In genomic region chr19:39676004-39676403, GRCh38 we compare ENCODE assay signal across 18 cellular contexts. TPM values are rescaled to one million over a fixed set of nuclear protein-coding genes. Genes with fewer than 3 reads are reported as not detected.
A peak's percentile ranks its signal among the peaks of the same experiment; 100 is the strongest.
DNase-seq lines count a peak whose midpoint lies in the region; ATAC-seq and TF ChIP-seq lines count a peak whose summit lies in the region.
"Had no signal": no experiment of that assay in that cellular context is flagged by ENCODE, and none has a peak within 500 bp of the region (broad histone marks: within the 10 kb centered on the region; RNA-seq: fewer than 3 reads in every experiment).

No MANE protein-coding gene starts in this region.

- peaks cover 1% of the 10 kb centered on the region for H3K27me3 Mint-ChIP-seq in activated naive CD4-positive, alpha-beta T cell treated with anti-CD3 and anti-CD28 coated beads for 36 hours (ENCODE audit: low read depth)
- peaks cover 27% of the 10 kb centered on the region for H3K27me3 Mint-ChIP-seq in stimulated activated naive CD8-positive, alpha-beta T cell treated with anti-CD3 and anti-CD28 coated beads, Interleukin-15, amount 100 ng/mL, for 72 hours
- peaks cover 43% of the 10 kb centered on the region for H3K27me3 Mint-ChIP-seq in nephron progenitor cell (ENCODE audit: low read depth, poor library complexity)

- H3K4me1 ChIP-seq in OCI-LY3 (ENCODE audit: low read length), result peaks cover 31% of the 10 kb centered on the region

- H3K9me3 ChIP-seq in OCI-LY3 (ENCODE audit: insufficient read depth, low read length), result no peaks in the 10 kb centered on the region
- H3K9me3 ChIP-seq: esophagus squamous epithelium, heart right ventricle had no signal

- intact Hi-C loops in activated naive CD4-positive, alpha-beta T cell treated with anti-CD3 and anti-CD28 coated beads for 36 hours (cut with micrococcal nuclease), result loop anchor here (1.0 to 10.0 kb wide), 4 partner anchors 89 to 551 kb away; partner anchors contain the start of gene PAK4

- H2AFZ ChIP-seq in OCI-LY3 (ENCODE audit: low read depth, low read length), result no peak overlapping the region

- H3K27ac ChIP-seq in OCI-LY3 (ENCODE audit: low read length), result no peak overlapping the region
- H3K27ac ChIP-seq: esophagus squamous epithelium, heart right ventricle had no signal

- H3K79me2 ChIP-seq in OCI-LY3 (ENCODE audit: low read length), result no peaks in the 10 kb centered on the region

- no peak overlapping the region for H3K9ac ChIP-seq in OCI-LY3 (ENCODE audit: low read length)

- no peaks in the 10 kb centered on the region for H3K9me3 Mint-ChIP-seq in activated naive CD4-positive, alpha-beta T cell treated with anti-CD3 and anti-CD28 coated beads for 36 hours
- no peaks in the 10 kb centered on the region for H3K9me3 Mint-ChIP-seq in stimulated activated naive CD8-positive, alpha-beta T cell treated with anti-CD3 and anti-CD28 coated beads, Interleukin-15, amount 100 ng/mL, for 72 hours
- H3K9me3 Mint-ChIP-seq in nephron progenitor cell, result peaks cover 3% of the 10 kb centered on the region

- H4K20me1 ChIP-seq in OCI-LY3 (ENCODE audit: insufficient read depth, low read length), result 0 out of 2 replicates have a peak, but pooled peaks cover 3% of the 10 kb centered on the region

- peak overlapping the region; percentile 23 for H3K4me2 ChIP-seq in OCI-LY3 (ENCODE audit: low read length)

- no peaks in the 10 kb centered on the region for H3K36me3 ChIP-seq in OCI-LY3 (replicated peaks; ENCODE audit: low read depth, low read length)
- H3K36me3 ChIP-seq: esophagus squamous epithelium, heart right ventricle had no signal

- ATAC-seq in stimulated activated naive CD8-positive, alpha-beta T cell treated with anti-CD3 and anti-CD28 coated beads, Interleukin-15, amount 100 ng/mL, for 72 hours, result peak; percentile 84
- ATAC-seq in GM18867 (IDR thresholded peaks at IDR 0.05; ENCODE audit: unreplicated experiment) (no peak), HG02588 (IDR thresholded peaks at IDR 0.05; ENCODE audit: unreplicated experiment) (no peak)
- ATAC-seq: heart right ventricle, HepG2 had no signal

- H3K4me1 Mint-ChIP-seq in activated naive CD4-positive, alpha-beta T cell treated with anti-CD3 and anti-CD28 coated beads for 36 hours (ENCODE audit: low read depth), result peaks cover 70% of the 10 kb centered on the region
- peaks cover 49% of the 10 kb centered on the region for H3K4me1 Mint-ChIP-seq in stimulated activated naive CD8-positive, alpha-beta T cell treated with anti-CD3 and anti-CD28 coated beads, Interleukin-15, amount 100 ng/mL, for 72 hours
- peaks cover 5% of the 10 kb centered on the region for H3K4me1 Mint-ChIP-seq in nephron progenitor cell

- H3K4me3 ChIP-seq in OCI-LY3 (ENCODE audit: low read length), result no peak overlapping the region
- H3K4me3 ChIP-seq: esophagus squamous epithelium, heart right ventricle had no signal

- DNase-seq in stimulated activated naive CD4-positive, alpha-beta T cell treated with Interleukin-2 at 50 U/mL for 16 hours (lab: John Stamatoyannopoulos, UW), result peak; percentile 5
- no peak for DNase-seq in stimulated activated naive CD4-positive, alpha-beta T cell (lab: John Stamatoyannopoulos, UW)
- DNase-seq in activated naive CD4-positive, alpha-beta T cell treated with anti-CD3 and anti-CD28 coated beads for 36 hours, result peak; percentile 49
- DNase-seq in stimulated activated naive CD8-positive, alpha-beta T cell treated with anti-CD3 and anti-CD28 coated beads, Interleukin-15, amount 100 ng/mL, for 72 hours, result peak in 1 of 2 donors; percentile 34
- DNase-seq in nephron progenitor cell, result no peak
- DNase-seq: cortex of kidney, esophagus squamous epithelium, heart right ventricle, islet precursor cell, mesendoderm, NCI-H1048, NCI-H2171 treated with DMSO at 0.1 percent for 48 hours had no signal

- peak overlapping the region; percentile 75 for H3K27ac Mint-ChIP-seq in activated naive CD4-positive, alpha-beta T cell treated with anti-CD3 and anti-CD28 coated beads for 36 hours
- peak overlapping the region; percentile 92 to 95 for H3K27ac Mint-ChIP-seq in stimulated activated naive CD8-positive, alpha-beta T cell treated with anti-CD3 and anti-CD28 coated beads, Interleukin-15, amount 100 ng/mL, for 72 hours
- H3K27ac Mint-ChIP-seq in nephron progenitor cell, result no peak overlapping the region

- peaks cover 85% of the 10 kb centered on the region for H3K27me3 ChIP-seq in OCI-LY3 (ENCODE audit: low read depth, low read length)

- H3K4me3 Mint-ChIP-seq in activated naive CD4-positive, alpha-beta T cell treated with anti-CD3 and anti-CD28 coated beads for 36 hours, result peak overlapping the region; percentile 11
- no peak overlapping the region for H3K4me3 Mint-ChIP-seq in stimulated activated naive CD8-positive, alpha-beta T cell treated with anti-CD3 and anti-CD28 coated beads, Interleukin-15, amount 100 ng/mL, for 72 hours
- H3K4me3 Mint-ChIP-seq in nephron progenitor cell, result no peak overlapping the region

- TF ChIP-seq CTCF in OCI-LY3 (IDR thresholded peaks at IDR 0.05; ENCODE audit: low read depth, low read length) (no peak), nephron progenitor cell (IDR thresholded peaks at IDR 0.05) (no peak)

- H3K36me3 Mint-ChIP-seq in activated naive CD4-positive, alpha-beta T cell treated with anti-CD3 and anti-CD28 coated beads for 36 hours (ENCODE audit: low read depth), result no peaks in the 10 kb centered on the region
- H3K36me3 Mint-ChIP-seq in nephron progenitor cell (ENCODE audit: low read depth), result no peaks in the 10 kb centered on the region

- CTCF ChIA-PET in activated naive CD4-positive, alpha-beta T cell treated with anti-CD3 and anti-CD28 coated beads for 36 hours (lab: Charles Lee), result interaction anchor here (0.6 to 1.5 kb wide), 5 partner anchors 11 to 236 kb away, joined by 3 to 5 read pairs (median 3); partner anchors contain the start of gene EID2B

RNA-seq across cellular contexts. Expression of gene LGALS16, which starts 20.3 kb away (rescaled TPM):
- total RNA-seq in activated naive CD4-positive, alpha-beta T cell treated with anti-CD3 and anti-CD28 coated beads for 36 hours, result not detected
- total RNA-seq: astrocyte, esophagus squamous epithelium, heart right ventricle, HepG2, subcutaneous adipose tissue had no signal

RNA-seq across cellular contexts. Expression of gene LGALS14, which starts 28.3 kb away (rescaled TPM):
- total RNA-seq in activated naive CD4-positive, alpha-beta T cell treated with anti-CD3 and anti-CD28 coated beads for 36 hours, result 1 to 10 TPM; 1.2 to 2.4 TPM
- total RNA-seq: astrocyte, esophagus squamous epithelium, heart right ventricle, HepG2, subcutaneous adipose tissue had no signal

Comparison
In these comparisons a context has a peak if more than half of its experiments do, and no peak if none do; other contexts are left out.
1. DNase-seq: peak in stimulated activated naive CD4-positive, alpha-beta T cell treated with Interleukin-2 at 50 U/mL for 16 hours (single experiment) and activated naive CD4-positive, alpha-beta T cell treated with anti-CD3 and anti-CD28 coated beads for 36 hours (single experiment); none in stimulated activated naive CD4-positive, alpha-beta T cell (0 of 6) and nephron progenitor cell (single experiment).